ENCODE assay signal across 16 cellular contexts in genomic region chr13:106680796-106681482, GRCh38.
DNase-seq lines count a peak whose midpoint lies in the region; ATAC-seq and TF ChIP-seq lines count a peak whose summit lies in the region.
"Had no signal": no experiment of that assay in that cellular context is flagged by ENCODE, and none has a peak within 500 bp of the region (broad histone marks: within the 10 kb centered on the region; RNA-seq: fewer than 3 reads in every experiment).

No MANE protein-coding gene starts in this region.

- intact Hi-C loops in Right ventricle myocardium inferior (cut with DNase I) (no loop called here), left cardiac atrium (cut with DNase I) (no loop called here)

- ATAC-seq in Right ventricle myocardium inferior (no peak), left cardiac atrium (no peak), HG02981 (IDR thresholded peaks at IDR 0.05; ENCODE audit: unreplicated experiment) (no peak)

- H3K27ac ChIP-seq in temporal lobe (ENCODE audit: low read depth, low read length): peak overlapping the region; percentile 4
- H3K27ac ChIP-seq: ascending aorta, HL-60, neutrophil had no signal

- no peak overlapping the region for H3K4me3 Mint-ChIP-seq in endothelial cell (ENCODE audit: unreplicated experiment)

- H3K27me3 Mint-ChIP-seq in endothelial cell (ENCODE audit: unreplicated experiment): no peaks in the 10 kb centered on the region

- peaks cover 58% of the 10 kb centered on the region for H3K4me1 Mint-ChIP-seq in endothelial cell (ENCODE audit: unreplicated experiment)

- TF ChIP-seq CTCF in endothelial cell (IDR thresholded peaks at IDR 0.05; ENCODE audit: unreplicated experiment): no peak

- no peaks in the 10 kb centered on the region for H3K9me3 Mint-ChIP-seq in endothelial cell (ENCODE audit: unreplicated experiment)

- peak; percentile 40 for DNase-seq in Right ventricle myocardium inferior (ENCODE audit: missing footprints)
- DNase-seq in left cardiac atrium: no peak
- peak; percentile 44 for DNase-seq in endothelial cell (ENCODE audit: low spot score)
- DNase-seq in medulla oblongata (ENCODE audit: extremely low spot score): peak; percentile 65
- DNase-seq in SK-N-DZ (ENCODE audit: low spot score): no peak
- no peak for DNase-seq in NCI-H526 (lab: John Stamatoyannopoulos, UW)
- DNase-seq: activated effector memory CD4-positive, alpha-beta T cell treated with Interleukin-2 at 50 U/mL for 16 hours; effector CD8-positive, alpha-beta T cell; foreskin fibroblast; Kasumi-1; NCI-H1694 treated with DMSO at 0.1 percent for 48 hours had no signal

- peak overlapping the region; percentile 92 for H3K27ac Mint-ChIP-seq in endothelial cell (ENCODE audit: unreplicated experiment)

- no peaks in the 10 kb centered on the region for H3K36me3 Mint-ChIP-seq in endothelial cell (ENCODE audit: low read depth, unreplicated experiment)

Comparison
In these comparisons a context has a peak if more than half of its experiments do, and no peak if none do; other contexts are left out.
1. DNase-seq: peak in Right ventricle myocardium inferior (single experiment), endothelial cell (single experiment) and medulla oblongata (single experiment); none in left cardiac atrium (single experiment), SK-N-DZ (single experiment) and NCI-H526 (0 of 2).